ENCODE assay signal across 1 cellular context in the genomic region with DNA sequence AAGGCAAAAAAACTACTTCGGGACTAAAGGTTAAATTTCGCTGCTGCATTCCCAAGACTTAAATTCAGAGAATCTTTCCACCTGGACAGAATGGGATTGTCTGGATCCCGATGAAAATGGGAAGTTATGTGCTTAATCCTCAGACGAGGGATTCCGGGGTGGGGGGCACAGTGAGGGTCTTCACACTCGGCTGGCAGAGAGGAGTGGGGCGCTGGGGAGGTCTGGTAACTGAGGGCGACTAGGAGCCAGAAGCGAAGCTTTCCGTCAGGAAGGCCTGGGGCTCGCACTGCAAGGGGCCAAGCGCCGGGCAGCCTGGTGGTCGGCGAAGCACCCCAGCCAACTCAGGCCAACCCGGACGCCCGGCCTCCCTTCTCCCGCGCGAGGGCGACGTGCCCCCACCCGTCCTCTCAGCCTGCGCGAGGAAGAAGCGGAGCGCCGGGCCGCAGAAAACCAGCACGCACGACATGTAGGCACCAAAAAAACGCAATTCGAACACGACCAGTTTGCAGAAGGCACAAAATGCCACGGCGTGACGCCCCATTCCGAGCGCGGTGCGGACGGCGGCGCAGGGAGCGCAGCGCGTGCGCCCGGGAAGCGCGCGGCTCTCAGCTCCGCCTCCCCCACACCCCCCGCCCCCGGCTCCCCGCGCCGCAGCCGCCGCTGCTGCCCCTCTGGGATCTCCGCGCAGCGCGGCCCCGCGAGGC.
TF ChIP-seq lines count a peak whose summit lies in the region.

No MANE protein-coding gene starts in this region.

TF ChIP-seq in HepG2, 621 proteins besides CTCF, POLR2A, EP300 and RAD21 (continued from another document):
- TF ChIP-seq ZNF354B (CRISPR knock-in tag; IDR thresholded peaks at IDR 0.05), result no peak
- TF ChIP-seq PAWR (CRISPR knock-in tag; IDR thresholded peaks at IDR 0.05; ENCODE audit: borderline replicate concordance), result no peak
- TF ChIP-seq ZNF570 (CRISPR knock-in tag; IDR thresholded peaks at IDR 0.05; ENCODE audit: borderline replicate concordance), result no peak
- TF ChIP-seq, protein P1, sequence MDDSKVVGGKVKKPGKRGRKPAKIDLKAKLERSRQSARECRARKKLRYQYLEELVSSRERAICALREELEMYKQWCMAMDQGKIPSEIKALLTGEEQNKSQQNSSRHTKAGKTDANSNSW (CRISPR knock-in tag; IDR thresholded peaks at IDR 0.05; ENCODE audit: borderline replicate concordance), result no peak
